Comparison of ENCODE assay signal across 23 cellular contexts in the genomic region with DNA sequence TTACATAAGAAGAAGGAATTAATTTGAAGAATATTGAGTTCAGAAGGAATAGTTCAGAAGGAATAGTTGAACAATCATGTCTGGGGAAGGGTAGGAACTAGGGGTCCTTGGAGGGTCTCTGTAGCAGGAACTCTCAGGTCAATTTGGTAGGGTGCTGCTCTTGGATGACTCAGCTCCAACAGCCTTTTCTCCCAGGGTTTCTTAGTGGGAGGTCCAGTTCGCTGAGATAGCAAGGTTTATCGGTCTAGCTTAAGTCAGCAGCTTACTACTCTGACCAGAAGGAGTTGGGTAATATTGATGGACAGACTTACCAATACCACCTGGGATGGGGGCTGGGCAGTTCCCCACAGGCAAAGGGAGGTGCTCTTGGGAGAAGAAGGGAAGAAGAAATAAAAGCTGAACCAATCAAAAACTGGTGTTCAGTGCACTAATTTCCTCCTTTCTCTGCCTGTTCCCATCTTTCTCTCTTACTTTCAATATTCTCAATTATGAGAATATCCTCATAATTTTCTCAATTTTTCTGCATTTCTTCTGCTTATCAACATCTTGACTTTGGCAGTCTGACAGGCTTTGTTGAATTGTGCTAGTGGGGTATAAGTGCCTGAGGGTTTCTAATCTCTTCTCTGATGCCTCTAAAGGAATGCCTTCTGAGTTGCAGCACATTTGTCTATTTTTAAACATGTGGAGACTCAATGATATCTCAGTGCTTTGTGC. TPM values are rescaled to one million over a fixed set of nuclear protein-coding genes. Genes with fewer than 3 reads are reported as not detected.
DNase-seq lines count a peak whose midpoint lies in the region; ATAC-seq and TF ChIP-seq lines count a peak whose summit lies in the region.
"Had no signal": no experiment of that assay in that cellular context is flagged by ENCODE, and none has a peak within 500 bp of the region (broad histone marks: within the 10 kb centered on the region; RNA-seq: fewer than 3 reads in every experiment).

No MANE protein-coding gene starts in this region.

- peak overlapping the region; percentile 22 for H3K27ac Mint-ChIP-seq in MCF 10A (ENCODE audit: low read depth, unreplicated experiment)
- H3K27ac Mint-ChIP-seq: activated naive CD8-positive, alpha-beta T cell treated with anti-CD3 and anti-CD28 coated beads, Interleukin-2, amount 10 ng/mL, durations not matched to agents 7 days and 5 days; activated T-helper 1 cell treated with anti-CD3 and anti-CD28 coated beads, Interleukin-12 subunit alpha, Interleukin-12 subunit beta, Interleukin-2, Interleukin-4 antibody, amounts not matched to agents 30 ng/mL and 10 ng/mL and 1 ng/mL, durations not matched to agents 14 hours and 24 hours and 36 hours; immature natural killer cell; naive thymus-derived CD8-positive, alpha-beta T cell had no signal

- H3K36me3 Mint-ChIP-seq in MCF 10A (ENCODE audit: insufficient read depth, unreplicated experiment) = no peaks in the 10 kb centered on the region
- H3K36me3 Mint-ChIP-seq: activated naive CD8-positive, alpha-beta T cell treated with anti-CD3 and anti-CD28 coated beads, Interleukin-2, amount 10 ng/mL, durations not matched to agents 7 days and 5 days; immature natural killer cell; naive thymus-derived CD8-positive, alpha-beta T cell had no signal

- POLR2A ChIA-PET in MCF 10A (lab: Yijun Ruan, JAX) = interaction anchor here (0.6 kb wide), 1 partner anchor 14 kb away, joined by 3 read pairs; a partner anchor contains a TSS

- no peak overlapping the region for H3K4me3 ChIP-seq in breast epithelium
- H3K4me3 ChIP-seq in adipocyte (ENCODE audit: low read length) = no peak overlapping the region
- H3K4me3 ChIP-seq in left ventricle myocardium inferior = no peak overlapping the region
- H3K4me3 ChIP-seq in smooth muscle cell = no peak overlapping the region
- H3K4me3 ChIP-seq: BLaER1 had no signal

- no peaks in the 10 kb centered on the region for H3K9me3 Mint-ChIP-seq in MCF 10A (ENCODE audit: unreplicated experiment)
- H3K9me3 Mint-ChIP-seq: activated naive CD8-positive, alpha-beta T cell treated with anti-CD3 and anti-CD28 coated beads, Interleukin-2, amount 10 ng/mL, durations not matched to agents 7 days and 5 days; activated T-helper 1 cell treated with anti-CD3 and anti-CD28 coated beads, Interleukin-12 subunit alpha, Interleukin-12 subunit beta, Interleukin-2, Interleukin-4 antibody, amounts not matched to agents 30 ng/mL and 10 ng/mL and 1 ng/mL, durations not matched to agents 14 hours and 24 hours and 36 hours; naive thymus-derived CD8-positive, alpha-beta T cell had no signal

- no peak for TF ChIP-seq POLR2A in breast epithelium (IDR thresholded peaks at IDR 0.05)

- H3K27me3 Mint-ChIP-seq in MCF 10A (ENCODE audit: insufficient read depth, unreplicated experiment) = no peaks in the 10 kb centered on the region

- no peaks in the 10 kb centered on the region for H3K36me3 ChIP-seq in breast epithelium
- no peaks in the 10 kb centered on the region for H3K36me3 ChIP-seq in adipocyte (ENCODE audit: control insufficient read depth, insufficient read depth, low read length, severe bottlenecking)
- no peaks in the 10 kb centered on the region for H3K36me3 ChIP-seq in left ventricle myocardium inferior
- no peaks in the 10 kb centered on the region for H3K36me3 ChIP-seq in smooth muscle cell (ENCODE audit: low read depth)
- H3K36me3 ChIP-seq: BLaER1 had no signal

- H3K4me2 ChIP-seq in smooth muscle cell = peak overlapping the region; percentile 68
- H3K4me2 ChIP-seq: BLaER1 had no signal

- no peaks in the 10 kb centered on the region for H4K20me1 ChIP-seq in smooth muscle cell (ENCODE audit: low read depth)
- H4K20me1 ChIP-seq: BLaER1 had no signal

- no peaks in the 10 kb centered on the region for H3K4me1 ChIP-seq in breast epithelium
- H3K4me1 ChIP-seq in adipocyte (ENCODE audit: control insufficient read depth, insufficient read depth, low read length) = peaks cover 4% of the 10 kb centered on the region
- peaks cover 38% of the 10 kb centered on the region for H3K4me1 ChIP-seq in left ventricle myocardium inferior
- H3K4me1 ChIP-seq in smooth muscle cell (ENCODE audit: low read depth) = peaks cover 9% of the 10 kb centered on the region
- H3K4me1 ChIP-seq: BLaER1 had no signal

- CTCF ChIA-PET in MCF 10A (lab: Yijun Ruan, JAX) = interaction anchor here (1.7 kb wide), 1 partner anchor 34 kb away, joined by 4 read pairs; no protein-coding TSS in a partner anchor

- H3K27ac ChIP-seq in breast epithelium (no peak overlapping the region), left ventricle myocardium inferior (replicated peaks) (peak overlapping the region; percentile 60), smooth muscle cell (ENCODE audit: low read depth) (no peak overlapping the region)
- H3K27ac ChIP-seq: BLaER1, parathyroid adenoma had no signal

- H3K4me1 Mint-ChIP-seq in MCF 10A (ENCODE audit: insufficient read depth, unreplicated experiment) = peaks cover 6% of the 10 kb centered on the region
- H3K4me1 Mint-ChIP-seq: activated naive CD8-positive, alpha-beta T cell treated with anti-CD3 and anti-CD28 coated beads, Interleukin-2, amount 10 ng/mL, durations not matched to agents 7 days and 5 days; immature natural killer cell; naive thymus-derived CD8-positive, alpha-beta T cell had no signal

- BruUV-seq in MCF 10A (replicated peaks; lab: Mats Ljungman, UMichigan) = no TSS peak

- DNase-seq in MCF 10A (ENCODE audit: unreplicated experiment) = no peak
- no peak for DNase-seq in breast epithelium (ENCODE audit: low spot score in 2 of 2)
- DNase-seq in adipocyte (ENCODE audit: low read depth) = peak; percentile 10
- DNase-seq in left ventricle myocardium inferior = no peak
- DNase-seq in smooth muscle cell (lab: John Stamatoyannopoulos, UW; ENCODE audit: unreplicated experiment) = no peak
- no peak for DNase-seq in NCI-H774 (lab: John Stamatoyannopoulos, UW)
- DNase-seq: 8988T; activated CD4-positive, alpha-beta T cell treated with anti-CD3 and anti-CD28 coated beads for 1 hour; activated naive CD8-positive, alpha-beta T cell treated with anti-CD3 and anti-CD28 coated beads, Interleukin-2, amount 10 ng/mL, durations not matched to agents 7 days and 5 days; GDM1; H7; immature natural killer cell; naive thymus-derived CD8-positive, alpha-beta T cell; NCI-H146; NCI-H2171 treated with DMSO at 0.1 percent for 48 hours; PC-3; small intestine; stimulated activated CD4-positive, alpha-beta T cell treated with anti-CD3 and anti-CD28 coated beads, Interleukin-4, amount 100 ng/mL, for 1 hour had no signal

- intact Hi-C loops in MCF 10A (cut with micrococcal nuclease) = no loop called here
- intact Hi-C loops in breast epithelium (cut with DNase I; ENCODE audit: low total_unique reads) = no loop called here
- intact Hi-C loops in left ventricle myocardium inferior (cut with micrococcal nuclease) = no loop called here

- ATAC-seq in GM21381 (IDR thresholded peaks at IDR 0.05; ENCODE audit: unreplicated experiment) (no peak), GM19467 (IDR thresholded peaks at IDR 0.05; ENCODE audit: unreplicated experiment) (no peak)
- ATAC-seq: naive thymus-derived CD8-positive, alpha-beta T cell; PC-3 had no signal

- H3K27me3 ChIP-seq in breast epithelium (no peaks in the 10 kb centered on the region), adipocyte (replicated peaks; ENCODE audit: control insufficient read depth, insufficient read depth, low read length) (no peaks in the 10 kb centered on the region), left ventricle myocardium inferior (ENCODE audit: low read depth) (peaks cover 4% of the 10 kb centered on the region), smooth muscle cell (ENCODE audit: low read depth) (peaks cover 2% of the 10 kb centered on the region)
- H3K27me3 ChIP-seq: BLaER1 had no signal

- H3K9ac ChIP-seq in adipocyte (ENCODE audit: low read length) (no peak overlapping the region), smooth muscle cell (ENCODE audit: low read depth) (no peak overlapping the region)
- H3K9ac ChIP-seq: BLaER1, parathyroid adenoma had no signal

- H3K9me3 ChIP-seq in breast epithelium (no peaks in the 10 kb centered on the region), adipocyte (ENCODE audit: control insufficient read depth, low read length) (no peaks in the 10 kb centered on the region), left ventricle myocardium inferior (replicated peaks) (no peaks in the 10 kb centered on the region), smooth muscle cell (replicated peaks; ENCODE audit: low read depth) (no peaks in the 10 kb centered on the region)
- H3K9me3 ChIP-seq: BLaER1 had no signal

- no peak overlapping the region for H2AFZ ChIP-seq in smooth muscle cell (ENCODE audit: low read depth)
- H2AFZ ChIP-seq: parathyroid adenoma had no signal

- no peaks in the 10 kb centered on the region for H3F3A ChIP-seq in smooth muscle cell (ENCODE audit: low read depth)

- TF ChIP-seq CTCF in MCF 10A (IDR thresholded peaks at IDR 0.05; ENCODE audit: unreplicated experiment) = no peak
- no peak for TF ChIP-seq CTCF in breast epithelium (IDR thresholded peaks at IDR 0.05)
- no peak for TF ChIP-seq CTCF in left ventricle myocardium inferior (IDR thresholded peaks at IDR 0.05; ENCODE audit: borderline replicate concordance)
- no peak for TF ChIP-seq CTCF in smooth muscle cell (IDR thresholded peaks at IDR 0.05; ENCODE audit: borderline replicate concordance, insufficient read depth, poor library complexity, severe bottlenecking)

- H3K79me2 ChIP-seq in smooth muscle cell (ENCODE audit: low read depth) = no peaks in the 10 kb centered on the region
- H3K79me2 ChIP-seq: parathyroid adenoma had no signal

- 8% methylated on average over 2 of the region's 2 CpGs for WGBS in smooth muscle cell (ENCODE audit: low lambda C conversion rate)

- no peak overlapping the region for H3K4me3 Mint-ChIP-seq in MCF 10A (ENCODE audit: unreplicated experiment)
- H3K4me3 Mint-ChIP-seq: activated naive CD8-positive, alpha-beta T cell treated with anti-CD3 and anti-CD28 coated beads, Interleukin-2, amount 10 ng/mL, durations not matched to agents 7 days and 5 days; activated T-helper 1 cell treated with anti-CD3 and anti-CD28 coated beads, Interleukin-12 subunit alpha, Interleukin-12 subunit beta, Interleukin-2, Interleukin-4 antibody, amounts not matched to agents 30 ng/mL and 10 ng/mL and 1 ng/mL, durations not matched to agents 14 hours and 24 hours and 36 hours; immature natural killer cell; naive thymus-derived CD8-positive, alpha-beta T cell had no signal

RNA-seq across cellular contexts. Expression of a gene that starts 14.4 kb away (rescaled TPM):
- total RNA-seq in MCF 10A (2022) (7.4 and 16.1 TPM in 2 replicates), breast epithelium (10 to 100 TPM; 23.3 to 45.8 (median 25.6) TPM), left ventricle myocardium inferior (81.9 TPM), smooth muscle cell (2.3 and 3.5 TPM in 2 replicates)
- 3.1 and 3.6 TPM in 2 replicates for polyA plus RNA-seq in smooth muscle cell
- polyA plus RNA-seq: naive thymus-derived CD8-positive, alpha-beta T cell had no signal
